In the genomic region with DNA sequence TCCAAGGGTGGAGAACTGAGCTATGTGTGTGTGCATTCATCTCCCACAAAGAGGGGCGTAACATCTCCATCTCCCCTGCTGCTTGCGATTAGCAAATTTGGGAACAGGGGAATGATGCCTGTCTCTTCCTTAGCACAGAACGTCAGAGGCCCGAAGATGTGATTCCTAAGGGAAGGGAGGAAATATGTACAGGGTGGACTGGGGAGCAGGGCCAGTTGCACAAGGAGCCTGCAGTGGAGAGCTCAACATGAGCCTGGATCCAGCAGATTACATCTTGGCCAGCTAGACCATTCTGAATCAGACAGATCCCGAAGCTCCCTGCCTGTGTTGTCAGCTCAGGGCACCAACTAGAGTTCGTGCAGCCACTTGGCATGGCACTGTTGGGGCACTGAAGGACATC, we compare ENCODE assay signal across 28 cellular contexts.
A peak's percentile ranks its signal among the peaks of the same experiment; 100 is the strongest.
DNase-seq lines count a peak whose midpoint lies in the region; ATAC-seq and TF ChIP-seq lines count a peak whose summit lies in the region.
"Had no signal": no experiment of that assay in that cellular context is flagged by ENCODE, and none has a peak within 500 bp of the region (broad histone marks: within the 10 kb centered on the region; RNA-seq: fewer than 3 reads in every experiment).

No MANE protein-coding gene starts in this region.

- H3K4me3 ChIP-seq in body of pancreas (no peak overlapping the region), psoas muscle (no peak overlapping the region), prostate gland (no peak overlapping the region), mesenchymal stem cell (ENCODE audit: insufficient read depth in 1 of 2, low read depth in 1 of 2, low read length in 2 of 2) (no peak overlapping the region)
- H3K4me3 ChIP-seq: esophagus squamous epithelium, PC-9 had no signal

- peak; percentile 36 for DNase-seq in GM03348 (ENCODE audit: low spot score)
- peak in 3 of 4 donors; percentile 15 to 30 (median 22) for DNase-seq in body of pancreas
- DNase-seq in left cardiac atrium = peak; percentile 46
- peak; percentile 33 to 61 for DNase-seq in psoas muscle
- no peak for DNase-seq in prostate gland (ENCODE audit: low spot score)
- DNase-seq in mesenchymal stem cell = no peak
- DNase-seq in GDM1 (lab: John Stamatoyannopoulos, UW) = no peak
- no peak for DNase-seq in NCI-H2227 (lab: John Stamatoyannopoulos, UW; ENCODE audit: unreplicated experiment)
- DNase-seq: activated CD8-positive, alpha-beta T cell treated with anti-CD3 and anti-CD28 coated beads, Interleukin-2, amount 10 ng/mL, durations not matched to agents 7 days and 5 days; activated naive CD4-positive, alpha-beta T cell treated with anti-CD3 and anti-CD28 coated beads, Interleukin-2, amount 50 U/mL, for 16 hours; activated T-cell treated with anti-CD3 and anti-CD28 coated beads for 4 hours; amniotic stem cell; CD4-positive, alpha-beta T cell; esophagus squamous epithelium; glutamatergic neuron; HCEC 1CT; islet precursor cell; midbrain; naive thymus-derived CD4-positive, alpha-beta T cell; NCI-H1436 treated with DMSO at 0.1 percent for 48 hours; NCI-H2081 treated with DMSO at 0.1 percent for 48 hours; NCI-H345; NCI-H69; occipital lobe; PC-9; SHP77; small intestine; stimulated activated naive B cell treated with anti-CD40 and anti-IgM and Interleukin-4, amounts not matched to agents 10 μg/mL and 1 μg/mL and 100 μg/mL, for 72 hours had no signal

- no peak overlapping the region for H3K23ac ChIP-seq in mesenchymal stem cell (ENCODE audit: low read length in 2 of 2)

- WGBS in body of pancreas, 2 donors = 78 to 82% methylated on average over 6 of the region's 6 CpGs
- WGBS in psoas muscle, 3 donors = 54 to 61% (median 55%) methylated on average over 6 of the region's 6 CpGs
- 90% methylated on average over 6 of the region's 6 CpGs for WGBS in prostate gland
- 93% methylated on average over 6 of the region's 6 CpGs for WGBS in mesenchymal stem cell

- intact Hi-C loops in body of pancreas (cut with DNase I) (no loop called here), left cardiac atrium (cut with DNase I) (no loop called here), psoas muscle (cut with DNase I) (no loop called here), prostate gland (cut with DNase I) (no loop called here)

- no peak overlapping the region for H3K4ac ChIP-seq in mesenchymal stem cell (ENCODE audit: low read depth in 1 of 2, low read length in 2 of 2)

- H4K91ac ChIP-seq in mesenchymal stem cell (ENCODE audit: low read length) = no peak overlapping the region

- no peak overlapping the region for H2BK5ac ChIP-seq in mesenchymal stem cell (ENCODE audit: low read depth, low read length, poor library complexity, severe bottlenecking)

- no peak overlapping the region for H2BK12ac ChIP-seq in mesenchymal stem cell (ENCODE audit: low read length in 2 of 2)

- H3K4me1 ChIP-seq in body of pancreas (no peaks in the 10 kb centered on the region), psoas muscle (no peaks in the 10 kb centered on the region), prostate gland (replicated peaks) (no peaks in the 10 kb centered on the region), mesenchymal stem cell (ENCODE audit: control insufficient read depth, insufficient read depth, low read depth, low read length) (peaks cover 2% of the 10 kb centered on the region)

- TF ChIP-seq POLR2A in body of pancreas (IDR thresholded peaks at IDR 0.05) (no peak), prostate gland (IDR thresholded peaks at IDR 0.05) (no peak)

- H2AK5ac ChIP-seq in mesenchymal stem cell (ENCODE audit: low read length, severe bottlenecking) = no peak overlapping the region

- no peak overlapping the region for H3K27ac ChIP-seq in body of pancreas
- no peak overlapping the region for H3K27ac ChIP-seq in psoas muscle
- no peak overlapping the region for H3K27ac ChIP-seq in prostate gland
- H3K27ac ChIP-seq in mesenchymal stem cell (ENCODE audit: low read length, poor library complexity, severe bottlenecking) = no peak overlapping the region
- H3K27ac ChIP-seq: PC-9 had no signal

- no peak overlapping the region for H2BK15ac ChIP-seq in mesenchymal stem cell (ENCODE audit: low read depth, poor library complexity, severe bottlenecking)

- H2AFZ ChIP-seq in mesenchymal stem cell (ENCODE audit: low read depth, low read length) = no peak overlapping the region
- H2AFZ ChIP-seq: PC-9 had no signal

- H3K4me2 ChIP-seq in mesenchymal stem cell (ENCODE audit: low read length, poor library complexity, severe bottlenecking) = no peak overlapping the region
- H3K4me2 ChIP-seq: PC-9 had no signal

- TF ChIP-seq CTCF in body of pancreas (IDR thresholded peaks at IDR 0.05) (no peak), psoas muscle (IDR thresholded peaks at IDR 0.05) (no peak), prostate gland (IDR thresholded peaks at IDR 0.05) (no peak)

- no peak overlapping the region for H3K18ac ChIP-seq in mesenchymal stem cell (ENCODE audit: low read depth in 1 of 2, low read length in 2 of 2)

- H3K9ac ChIP-seq in mesenchymal stem cell (ENCODE audit: low read length) = no peak overlapping the region

- no peaks in the 10 kb centered on the region for H3K27me3 ChIP-seq in body of pancreas
- H3K27me3 ChIP-seq in psoas muscle (ENCODE audit: insufficient read depth in 3 of 3, low read length in 2 of 3) = no peaks in the 10 kb centered on the region
- no peaks in the 10 kb centered on the region for H3K27me3 ChIP-seq in prostate gland (replicated peaks; ENCODE audit: insufficient read depth)
- H3K27me3 ChIP-seq in mesenchymal stem cell (ENCODE audit: control insufficient read depth in 1 of 2, insufficient read depth in 1 of 2, low read length in 2 of 2) = no peaks in the 10 kb centered on the region
- H3K27me3 ChIP-seq: esophagus squamous epithelium had no signal

- no peak overlapping the region for H3K14ac ChIP-seq in mesenchymal stem cell (ENCODE audit: low read length in 2 of 2)

- H3K9me3 ChIP-seq in body of pancreas (no peaks in the 10 kb centered on the region), psoas muscle (no peaks in the 10 kb centered on the region), prostate gland (no peaks in the 10 kb centered on the region), mesenchymal stem cell (ENCODE audit: control insufficient read depth, low read length) (no peaks in the 10 kb centered on the region)
- H3K9me3 ChIP-seq: esophagus squamous epithelium had no signal

- no peak overlapping the region for H2BK120ac ChIP-seq in mesenchymal stem cell (ENCODE audit: low read depth, low read length)

- H4K8ac ChIP-seq in mesenchymal stem cell (ENCODE audit: low read length) = no peak overlapping the region

- H3K79me1 ChIP-seq in mesenchymal stem cell (replicated peaks; ENCODE audit: low read length, poor library complexity, severe bottlenecking) = no peaks in the 10 kb centered on the region

- H3K36me3 ChIP-seq in body of pancreas (replicated peaks in 1 of 2; ENCODE audit: insufficient read depth in 1 of 2, low read depth in 2 of 2) = no peaks in the 10 kb centered on the region
- no peaks in the 10 kb centered on the region for H3K36me3 ChIP-seq in psoas muscle (ENCODE audit: insufficient read depth in 1 of 2, low read depth in 1 of 2)
- H3K36me3 ChIP-seq in prostate gland = no peaks in the 10 kb centered on the region
- H3K36me3 ChIP-seq in mesenchymal stem cell (ENCODE audit: control insufficient read depth in 1 of 2, insufficient read depth in 2 of 2, low read depth in 1 of 2, low read length in 2 of 2) = no peaks in the 10 kb centered on the region
- H3K36me3 ChIP-seq: esophagus squamous epithelium had no signal

- ATAC-seq in body of pancreas (peak; percentile 38), left cardiac atrium (peak; percentile 68 to 90), psoas muscle (peak in 3 of 4 donors; percentile 38 to 63 (median 53))
- ATAC-seq: activated CD8-positive, alpha-beta T cell treated with anti-CD3 and anti-CD28 coated beads, Interleukin-2, amount 10 ng/mL, durations not matched to agents 7 days and 5 days; naive thymus-derived CD4-positive, alpha-beta T cell; stimulated activated naive B cell treated with anti-CD40 and anti-IgM and Interleukin-4, amounts not matched to agents 10 μg/mL and 1 μg/mL and 100 μg/mL, for 72 hours had no signal

Comparison
In these comparisons a context has a peak if more than half of its experiments do, and no peak if none do; other contexts are left out.
1. DNase-seq: peak in GM03348 (single experiment), body of pancreas (3 of 4), left cardiac atrium (single experiment) and psoas muscle (2 of 2); none in prostate gland (single experiment), mesenchymal stem cell (single experiment), GDM1 (single experiment) and NCI-H2227 (single experiment).
2. Peak in every context shown above with its lines, with median percentiles within 50 percentile points of each other: ATAC-seq.